20 cellular contexts compared by ENCODE assay signal in genomic region chr9:38114905-38115304, GRCh38. TPM values are rescaled to one million over a fixed set of nuclear protein-coding genes. Genes with fewer than 3 reads are reported as not detected.
A peak's percentile ranks its signal among the peaks of the same experiment; 100 is the strongest.
DNase-seq lines count a peak whose midpoint lies in the region; ATAC-seq and TF ChIP-seq lines count a peak whose summit lies in the region.
"Had no signal": no experiment of that assay in that cellular context is flagged by ENCODE, and none has a peak within 500 bp of the region (broad histone marks: within the 10 kb centered on the region; RNA-seq: fewer than 3 reads in every experiment).

No MANE protein-coding gene starts in this region.

- no peaks in the 10 kb centered on the region for H3K27me3 ChIP-seq in trophoblast cell (ENCODE audit: insufficient read depth, low read length)
- H3K27me3 ChIP-seq: BLaER1 had no signal

- H3K79me2 ChIP-seq in trophoblast cell (ENCODE audit: control insufficient read depth, insufficient read depth, low read length, poor library complexity): no peaks in the 10 kb centered on the region

- H3K4me2 ChIP-seq in trophoblast cell (ENCODE audit: low read length): no peak overlapping the region
- H3K4me2 ChIP-seq: BLaER1 had no signal

- no peak overlapping the region for H2AK5ac ChIP-seq in trophoblast cell (ENCODE audit: low read length)

- no peak overlapping the region for H4K91ac ChIP-seq in trophoblast cell (ENCODE audit: low read depth, low read length)

- no peak overlapping the region for H2BK12ac ChIP-seq in trophoblast cell (ENCODE audit: low read length)

- H3K27ac ChIP-seq in trophoblast cell (ENCODE audit: low read depth, low read length): peak overlapping the region; percentile 27
- H3K27ac ChIP-seq: 22Rv1, BLaER1, C4-2B, GM23248 had no signal

- ATAC-seq in left lobe of liver: no peak
- ATAC-seq in HG03521 (IDR thresholded peaks at IDR 0.05; ENCODE audit: unreplicated experiment): no peak
- ATAC-seq: CD8-positive, alpha-beta T cell had no signal

- no peaks in the 10 kb centered on the region for H3K9me3 ChIP-seq in trophoblast cell (ENCODE audit: insufficient read depth, low read depth, low read length)
- H3K9me3 ChIP-seq: BLaER1, Caco-2 had no signal

- no peak overlapping the region for H3K27ac Mint-ChIP-seq in type B pancreatic cell
- H3K27ac Mint-ChIP-seq: B cell; CD4-positive, CD25-positive, alpha-beta regulatory T cell; CD8-positive, alpha-beta T cell had no signal

- TF ChIP-seq CTCF in type B pancreatic cell (conservative IDR thresholded peaks at IDR 0.05): no peak

- DNase-seq in activated CD8-positive, alpha-beta memory T cell treated with anti-CD3 and anti-CD28 coated beads, Interleukin-2, amount 50 U/mL, for 48 hours: peak; percentile 22
- no peak for DNase-seq in activated CD8-positive, alpha-beta memory T cell treated with anti-CD3 and anti-CD28 coated beads, Interleukin-2, amount 50 U/mL, for 4 hours
- DNase-seq in left lobe of liver (ENCODE audit: low spot score): peak; percentile 5
- DNase-seq in trophoblast cell: no peak
- peak; percentile 18 for DNase-seq in type B pancreatic cell (ENCODE audit: extremely low spot score, unreplicated experiment)
- DNase-seq in NCI-H187 treated with DMSO at 0.1 percent for 48 hours (lab: John Stamatoyannopoulos, UW): no peak
- no peak for DNase-seq in T-helper 2 cell
- DNase-seq: Caco-2; CD4-positive, CD25-positive, alpha-beta regulatory T cell; DMS153; DND-41; GM23248; H7; HCEC 1CT had no signal

- peaks cover 13% of the 10 kb centered on the region for H3K27me3 Mint-ChIP-seq in type B pancreatic cell

- no peaks in the 10 kb centered on the region for H3K9me3 Mint-ChIP-seq in type B pancreatic cell
- H3K9me3 Mint-ChIP-seq: CD4-positive, CD25-positive, alpha-beta regulatory T cell; CD8-positive, alpha-beta T cell had no signal

- no peaks in the 10 kb centered on the region for H3K36me3 Mint-ChIP-seq in type B pancreatic cell
- H3K36me3 Mint-ChIP-seq: CD4-positive, CD25-positive, alpha-beta regulatory T cell; CD8-positive, alpha-beta T cell had no signal

- peaks cover 10 to 15% of the 10 kb centered on the region in 2 experiments for H3K4me1 ChIP-seq in trophoblast cell (ENCODE audit: control insufficient read depth in 1 of 2, insufficient read depth in 2 of 2, low read length in 2 of 2)
- H3K4me1 ChIP-seq: Caco-2 had no signal

- no peak overlapping the region for H2BK5ac ChIP-seq in trophoblast cell (ENCODE audit: low read depth, low read length, poor library complexity)

- H4K12ac ChIP-seq in trophoblast cell (ENCODE audit: low read depth, low read length): no peak overlapping the region

- no peak overlapping the region for H3K4ac ChIP-seq in trophoblast cell (ENCODE audit: low read depth, low read length)

- no peak overlapping the region for H3K18ac ChIP-seq in trophoblast cell (ENCODE audit: low read length)

- H3K4me1 Mint-ChIP-seq in type B pancreatic cell (ENCODE audit: unreplicated experiment): peaks cover 4% of the 10 kb centered on the region
- H3K4me1 Mint-ChIP-seq: B cell; CD4-positive, CD25-positive, alpha-beta regulatory T cell had no signal

- no peaks in the 10 kb centered on the region for H3K36me3 ChIP-seq in trophoblast cell (ENCODE audit: control insufficient read depth in 1 of 2, insufficient read depth in 2 of 2, low read length in 2 of 2)
- H3K36me3 ChIP-seq: BLaER1 had no signal

- no peak overlapping the region for H4K8ac ChIP-seq in trophoblast cell (ENCODE audit: low read depth, low read length)

- H3K4me3 ChIP-seq in trophoblast cell (ENCODE audit: low read depth, low read length): no peak overlapping the region
- H3K4me3 ChIP-seq: BLaER1, GM23248 had no signal

- no peak overlapping the region for H2BK120ac ChIP-seq in trophoblast cell (ENCODE audit: insufficient read depth, low read length, poor library complexity)

- no peak overlapping the region for H3K14ac ChIP-seq in trophoblast cell (ENCODE audit: low read length)

- H3K9ac ChIP-seq in trophoblast cell (ENCODE audit: low read length): no peak overlapping the region
- H3K9ac ChIP-seq: BLaER1, GM23248 had no signal

- no peak overlapping the region for H3K4me3 Mint-ChIP-seq in type B pancreatic cell
- H3K4me3 Mint-ChIP-seq: B cell; CD4-positive, CD25-positive, alpha-beta regulatory T cell; CD8-positive, alpha-beta T cell had no signal

- no peak overlapping the region for H2AFZ ChIP-seq in trophoblast cell (ENCODE audit: insufficient read depth, low read length, poor library complexity)
- H2AFZ ChIP-seq: GM23248 had no signal

- peaks cover 4% of the 10 kb centered on the region for H3K79me1 ChIP-seq in trophoblast cell (ENCODE audit: low read length)

- H3K23ac ChIP-seq in trophoblast cell (ENCODE audit: low read length): no peak overlapping the region

RNA-seq across cellular contexts. Expression of gene SHB, which starts 45.9 kb away (rescaled TPM):
- total RNA-seq in left lobe of liver (14.1 TPM), type B pancreatic cell (ENCODE audit: low replicate concordance) (14.4 and 20.0 TPM in 2 replicates)
- 21.8 and 22.1 TPM in 2 replicates for polyA plus RNA-seq in trophoblast cell (2013)

Comparison
In these comparisons a context has a peak if more than half of its experiments do, and no peak if none do; other contexts are left out.
1. DNase-seq: peak in activated CD8-positive, alpha-beta memory T cell treated with anti-CD3 and anti-CD28 coated beads, Interleukin-2, amount 50 U/mL, for 48 hours (single experiment), left lobe of liver (single experiment) and type B pancreatic cell (single experiment); none in activated CD8-positive, alpha-beta memory T cell treated with anti-CD3 and anti-CD28 coated beads, Interleukin-2, amount 50 U/mL, for 4 hours (single experiment), trophoblast cell (0 of 2), NCI-H187 treated with DMSO at 0.1 percent for 48 hours (single experiment) and T-helper 2 cell (0 of 5).